In genomic region chr12:6157482-6157881, GRCh38 we compare ENCODE assay signal across 27 cellular contexts. TPM values are rescaled to one million over a fixed set of nuclear protein-coding genes. Genes with fewer than 3 reads are reported as not detected.
"Had no signal": no experiment of that assay in that cellular context is flagged by ENCODE, and none has a peak within 500 bp of the region (broad histone marks: within the 10 kb centered on the region; RNA-seq: fewer than 3 reads in every experiment).

No MANE protein-coding gene starts in this region.

- DNase-seq: activated CD4-positive, alpha-beta memory T cell treated with anti-CD3 and anti-CD28 coated beads, Interleukin-2, amount 10 ng/mL, durations not matched to agents 7 days and 5 days; activated CD4-positive, alpha-beta T cell treated with anti-CD3 and anti-CD28 coated beads for 1 hour; activated CD4-positive, alpha-beta T cell treated with anti-CD3 and anti-CD28 coated beads, Interleukin-2, amount 10 ng/mL, durations not matched to agents 7 days and 5 days; activated gamma-delta T cell treated with Interleukin-2 at 50 U/mL for 16 hours; activated naive CD4-positive, alpha-beta T cell treated with anti-CD3 and anti-CD28 coated beads, Interleukin-2, amount 50 U/mL, for 16 hours; activated T-cell treated with anti-CD3 and anti-CD28 coated beads, Interleukin-2, amount 50 U/mL, for 4 hours; amygdala; central memory CD4-positive, alpha-beta T cell; effector CD4-positive, alpha-beta T cell; foreskin fibroblast; heart left ventricle; left lung; nephron progenitor cell; pancreas; retina; sigmoid colon; small intestine; stimulated activated CD4-positive, alpha-beta T cell treated with anti-CD3 and anti-CD28 coated beads, Interleukin-4, amount 100 ng/mL, for 24 hours; SW 1271; T-helper 17 cell; T1000; uterus had no signal

- H3K9me3 ChIP-seq: heart left ventricle, left lung, neutrophil, pancreas, prostate gland, sigmoid colon, thoracic aorta, uterus had no signal

- H3K4me1 ChIP-seq: pancreas, prostate gland, uterus had no signal

- H3K27me3 ChIP-seq: pancreas, sigmoid colon, uterus had no signal

- H3K27ac ChIP-seq: neutrophil, pancreas, prostate gland, sigmoid colon, thoracic aorta, uterus had no signal

- H3K36me3 ChIP-seq: heart left ventricle, left lung, neutrophil, pancreas, prostate gland, sigmoid colon, thoracic aorta, uterus had no signal

- H3K4me3 ChIP-seq: heart left ventricle, left lung, lung, pancreas, prostate gland, sigmoid colon, thoracic aorta, uterus had no signal

- FAIRE-seq: endometrium, pancreas, small intestine had no signal

RNA-seq across cellular contexts. Expression of gene VWF, which starts 33.0 kb away (rescaled TPM):
- total RNA-seq: activated CD4-positive, alpha-beta memory T cell treated with anti-CD3 and anti-CD28 coated beads, Interleukin-2, amount 10 ng/mL, durations not matched to agents 7 days and 5 days; activated CD4-positive, alpha-beta T cell treated with anti-CD3 and anti-CD28 coated beads, Interleukin-2, amount 10 ng/mL, durations not matched to agents 7 days and 5 days had no signal
